10 cellular contexts compared by ENCODE assay signal in genomic region chr1:79052829-79053449, GRCh38. TPM values are rescaled to one million over a fixed set of nuclear protein-coding genes. Genes with fewer than 3 reads are reported as not detected.
DNase-seq lines count a peak whose midpoint lies in the region; ATAC-seq and TF ChIP-seq lines count a peak whose summit lies in the region.
"Had no signal": no experiment of that assay in that cellular context is flagged by ENCODE, and none has a peak within 500 bp of the region (broad histone marks: within the 10 kb centered on the region; RNA-seq: fewer than 3 reads in every experiment).

No MANE protein-coding gene starts in this region.

- intact Hi-C loops in left colon (cut with DNase I, micrococcal nuclease): no loop called here
- intact Hi-C loops in thyroid gland (cut with DNase I): no loop called here

- TF ChIP-seq POLR2A in thyroid gland (IDR thresholded peaks at IDR 0.05): no peak

- H3K79me2 ChIP-seq in SK-N-SH (ENCODE audit: insufficient read depth) (no peaks in the 10 kb centered on the region), osteoblast (ENCODE audit: insufficient read depth, low read length) (no peaks in the 10 kb centered on the region)

- TF ChIP-seq CTCF in SK-N-SH (IDR thresholded peaks at IDR 0.05) (no peak), osteoblast (IDR thresholded peaks at IDR 0.05; ENCODE audit: extremely low read depth, low read depth, low read length) (no peak), thyroid gland (IDR thresholded peaks at IDR 0.05) (no peak)

- H3K4me2 ChIP-seq in SK-N-SH (no peak overlapping the region), osteoblast (ENCODE audit: insufficient read depth, low read length) (peak overlapping the region; percentile 56)

- TF ChIP-seq RAD21 in SK-N-SH (IDR thresholded peaks at IDR 0.05; ENCODE audit: low read length): no peak

- CTCF ChIA-PET in SK-N-SH (lab: Yijun Ruan, JAX): no interaction called here

- H4K20me1 ChIP-seq in SK-N-SH (ENCODE audit: insufficient read depth) (no peaks in the 10 kb centered on the region), osteoblast (ENCODE audit: insufficient read depth, low read length) (no peaks in the 10 kb centered on the region)

- no peaks in the 10 kb centered on the region for H3F3A ChIP-seq in SK-N-SH (replicated peaks; ENCODE audit: insufficient read depth)

- H2AFZ ChIP-seq in SK-N-SH (ENCODE audit: low read depth): peak overlapping the region; percentile 55; the same call in 1 of the 2 replicates
- H2AFZ ChIP-seq in osteoblast (ENCODE audit: low read length): peak overlapping the region; percentile 76

- DNase-seq in SK-N-SH (no peak), OCI-M1 (lab: John Stamatoyannopoulos, UW) (peak; percentile 92), osteoblast (ENCODE audit: insufficient read length, low spot score, missing footprints) (no peak), left colon (no peak), thyroid gland (no peak)
- DNase-seq in activated CD4-positive, CD25-positive, alpha-beta regulatory T cell (lab: John Stamatoyannopoulos, UW): no peak

- ATAC-seq in SK-N-SH treated with all-trans-retinoic acid at 6 μM for 48 hours (no peak), HG02642 (IDR thresholded peaks at IDR 0.05; ENCODE audit: poor library complexity, unreplicated experiment) (peak; percentile 98), left colon (no peak)

- peaks cover 4% of the 10 kb centered on the region; the same call in 1 of the 2 replicates for H3K9me3 ChIP-seq in SK-N-SH
- H3K9me3 ChIP-seq in osteoblast (ENCODE audit: low read depth, low read length): no peaks in the 10 kb centered on the region
- no peaks in the 10 kb centered on the region for H3K9me3 ChIP-seq in thyroid gland

- no peaks in the 10 kb centered on the region for H3K27me3 ChIP-seq in SK-N-SH (ENCODE audit: insufficient read depth)
- H3K27me3 ChIP-seq in osteoblast (ENCODE audit: insufficient read depth, low read length): no peaks in the 10 kb centered on the region
- H3K27me3 ChIP-seq in thyroid gland: no peaks in the 10 kb centered on the region

- H3K4me1 ChIP-seq in SK-N-SH (ENCODE audit: control insufficient read depth in 1 of 2, insufficient read depth in 2 of 2, low read depth in 1 of 2, low read length in 1 of 2): no peaks in the 10 kb centered on the region
- no peaks in the 10 kb centered on the region for H3K4me1 ChIP-seq in osteoblast (ENCODE audit: insufficient read depth, low read length)
- H3K4me1 ChIP-seq in thyroid gland: no peaks in the 10 kb centered on the region

- peak overlapping the region in 1 of 2 experiments; percentile 17; a peak in 1 of 4 replicates for H3K4me3 ChIP-seq in SK-N-SH (ENCODE audit: low read depth in 2 of 2, low read length in 1 of 2)
- peak overlapping the region; percentile 60 for H3K4me3 ChIP-seq in osteoblast (ENCODE audit: insufficient read depth, low read length)
- H3K4me3 ChIP-seq in thyroid gland (replicated peaks in 1 of 3): no peak overlapping the region

- H3K27ac ChIP-seq in SK-N-SH (ENCODE audit: low read depth in 2 of 2, low read length in 1 of 2) (peak overlapping the region in 1 of 2 experiments; percentile 3; a peak in 1 of 4 replicates), osteoblast (ENCODE audit: low read depth, low read length) (no peak overlapping the region), thyroid gland (no peak overlapping the region)

- H3K9ac ChIP-seq in SK-N-SH: no peak overlapping the region

- no peak for TF ChIP-seq EP300 in SK-N-SH (IDR thresholded peaks at IDR 0.05; ENCODE audit: borderline replicate concordance in 1 of 2, low read depth in 1 of 2, low read length in 1 of 2)

- WGBS in SK-N-SH (ENCODE audit: low lambda C conversion rate): 75% methylated on average over 4 of the region's 4 CpGs
- 62 to 66% methylated on average over 4 of the region's 4 CpGs for WGBS in thyroid gland, 2 donors

- H3K9me2 ChIP-seq in SK-N-SH: no peaks in the 10 kb centered on the region

- POLR2A ChIA-PET in SK-N-SH (lab: Yijun Ruan, JAX): no interaction called here

- H3K36me3 ChIP-seq in SK-N-SH (replicated peaks in 1 of 2; ENCODE audit: control insufficient read depth in 1 of 2, insufficient read depth in 2 of 2, low read length in 1 of 2) (no peaks in the 10 kb centered on the region), osteoblast (ENCODE audit: insufficient read depth, low read length) (no peaks in the 10 kb centered on the region), thyroid gland (no peaks in the 10 kb centered on the region)

TF ChIP-seq in SK-N-SH, 30 proteins besides CTCF, POLR2A, EP300 and RAD21 (continues in another document):
- no peak for TF ChIP-seq SIN3A (IDR thresholded peaks at IDR 0.05; ENCODE audit: borderline replicate concordance, low read depth, low read length)
- no peak for TF ChIP-seq GABPA (IDR thresholded peaks at IDR 0.05; ENCODE audit: low read depth)
- TF ChIP-seq ELF1 (IDR thresholded peaks at IDR 0.05): no peak
- TF ChIP-seq FOXJ3 (CRISPR knock-in tag; IDR thresholded peaks at IDR 0.05): no peak
- TF ChIP-seq NFIC (IDR thresholded peaks at IDR 0.05; ENCODE audit: borderline replicate concordance): no peak
- TF ChIP-seq CHD2 (IDR thresholded peaks at IDR 0.05; ENCODE audit: low read length, partially characterized antibody): no peak
- no peak for TF ChIP-seq RCOR1 (IDR thresholded peaks at IDR 0.05; ENCODE audit: low read length)
- no peak for TF ChIP-seq JUND (IDR thresholded peaks at IDR 0.05)
- TF ChIP-seq IRF3 (IDR thresholded peaks at IDR 0.05; ENCODE audit: low read depth, low read length): no peak
- no peak for TF ChIP-seq EZH2phosphoT487 (IDR thresholded peaks at IDR 0.05; ENCODE audit: borderline replicate concordance, low read depth)
- TF ChIP-seq TEAD4 (IDR thresholded peaks at IDR 0.05; ENCODE audit: borderline replicate concordance, insufficient read depth): no peak
- no peak for TF ChIP-seq FOXM1 (IDR thresholded peaks at IDR 0.05; ENCODE audit: low read depth)
- TF ChIP-seq POLR2AphosphoS5 (IDR thresholded peaks at IDR 0.05; ENCODE audit: low read depth, low read length): no peak
- no peak for TF ChIP-seq USF1 (IDR thresholded peaks at IDR 0.05; ENCODE audit: borderline replicate concordance, low read depth)
- no peak for TF ChIP-seq MEF2A (IDR thresholded peaks at IDR 0.05; ENCODE audit: borderline replicate concordance, low read depth)

TF ChIP-seq in SK-N-SH treated with all-trans-retinoic acid at 6 μM for 48 hours, 23 proteins besides CTCF, POLR2A, EP300 and RAD21:
- TF ChIP-seq BACH2 (CRISPR knock-in tag; IDR thresholded peaks at IDR 0.05; ENCODE audit: borderline replicate concordance): no peak

RNA-seq across cellular contexts. Expression of gene ADGRL4, which starts 46.4 kb away (rescaled TPM):
- polyA plus RNA-seq in SK-N-SH (2012; rRNA removed): 0.24 and 0.30 TPM in 2 replicates
- polyA plus RNA-seq in SK-N-SH (2012; cell fraction: cytosol; rRNA removed): 0.08 and 0.09 TPM in 2 replicates
- 0.20 TPM in 1 of 2 replicates, not detected in the other for polyA plus RNA-seq in SK-N-SH (2012; cell fraction: nucleus; rRNA removed)
- total RNA-seq in osteoblast: 16.6 and 23.6 TPM in 2 replicates
- total RNA-seq in left colon: 1 to 10 TPM; 2.7 to 3.1 TPM
- 10 to 100 TPM in 3 of 4 donors, 1 to 10 TPM in 1; 7.6 to 26.5 (median 22.4) TPM for total RNA-seq in thyroid gland
- total RNA-seq: T-helper 1 cell treated with Interleukin-12 subunit alpha and Interleukin-12 subunit beta and Interleukin-4 antibody, amounts not matched to agents 30 ng/mL and 1 ng/mL, for 36 hours had no signal
- polyA plus RNA-seq: keratinocyte had no signal
